In the genomic region with DNA sequence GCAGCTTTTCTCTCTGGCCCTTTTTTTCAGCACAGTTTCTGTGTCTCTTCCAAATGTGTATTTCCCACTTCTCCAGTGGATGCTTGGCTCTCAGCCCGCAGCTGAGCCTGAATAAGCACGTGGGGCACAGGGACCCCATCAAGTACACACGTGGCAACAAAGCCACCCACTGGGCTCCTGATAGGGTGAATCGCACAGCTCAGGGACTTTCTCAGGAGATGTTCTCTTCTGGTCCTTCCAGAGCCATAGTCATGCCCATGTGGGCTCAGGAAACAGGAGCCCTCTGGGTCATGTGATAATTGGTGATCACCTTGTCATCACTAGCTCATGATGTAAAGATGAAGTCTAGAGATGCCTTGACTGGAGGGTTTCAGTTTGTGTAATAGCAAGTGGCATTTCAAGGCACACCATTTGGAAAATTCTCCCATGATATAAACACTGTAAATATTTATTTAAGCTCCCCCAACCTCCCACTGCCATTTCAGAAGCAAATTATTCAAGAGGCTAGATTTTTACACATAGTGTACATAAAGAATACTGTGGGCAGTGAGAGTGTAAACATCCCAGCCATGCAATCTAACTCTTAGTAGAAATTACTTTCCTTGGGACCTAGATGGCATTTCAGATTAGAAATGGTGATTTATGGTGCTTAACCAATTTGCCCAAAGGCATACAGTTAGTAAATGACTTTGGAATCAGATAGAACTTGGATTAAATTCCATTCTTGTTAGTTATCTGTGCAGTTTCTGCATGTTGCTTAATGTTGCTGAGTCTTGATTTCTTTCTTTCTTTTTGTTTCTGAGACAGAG, we compare ENCODE assay signal across 11 cellular contexts.
DNase-seq lines count a peak whose midpoint lies in the region; ATAC-seq and TF ChIP-seq lines count a peak whose summit lies in the region.
"Had no signal": no experiment of that assay in that cellular context is flagged by ENCODE, and none has a peak within 500 bp of the region (broad histone marks: within the 10 kb centered on the region; RNA-seq: fewer than 3 reads in every experiment).

No MANE protein-coding gene starts in this region.

- peak overlapping the region; percentile 62 for H3K4me3 Mint-ChIP-seq in HFFc6
- H3K4me3 Mint-ChIP-seq: activated T-helper 17 cell treated with anti-CD3 and anti-CD28 coated beads, Interleukin-2, amount 50 U/mL, for 72 hours; CD14-positive monocyte had no signal

- 0 out of 2 replicates have a peak, but pooled peaks cover 2% of the 10 kb centered on the region for H3K27me3 Mint-ChIP-seq in HFFc6 (ENCODE audit: insufficient read depth)
- H3K27me3 Mint-ChIP-seq: activated T-helper 17 cell treated with anti-CD3 and anti-CD28 coated beads, Interleukin-2, amount 50 U/mL, for 72 hours had no signal

- no peaks in the 10 kb centered on the region for H3K9me3 Mint-ChIP-seq in HFFc6
- H3K9me3 Mint-ChIP-seq: activated T-helper 17 cell treated with anti-CD3 and anti-CD28 coated beads, Interleukin-2, amount 50 U/mL, for 72 hours had no signal

- H3K27me3 ChIP-seq in AG04450 (ENCODE audit: control insufficient read depth, insufficient read depth, low read length), result no peaks in the 10 kb centered on the region
- H3K27me3 ChIP-seq in Peyer's patch, result no peaks in the 10 kb centered on the region
- H3K27me3 ChIP-seq: suprapubic skin had no signal

- CTCF ChIA-PET in AG04450 (lab: Charles Lee), result interaction anchor here (1.0 to 1.6 kb wide), 4 partner anchors 120 to 488 kb away, joined by 3 to 10 read pairs (median 3); no protein-coding TSS in a partner anchor

- H3K4me1 ChIP-seq in Peyer's patch, result no peaks in the 10 kb centered on the region

- intact Hi-C loops in Right ventricle myocardium inferior (cut with DNase I), result no loop called here

- H3K4me3 ChIP-seq in AG04450 (ENCODE audit: low read depth, low read length) (no peak overlapping the region), Peyer's patch (no peak overlapping the region)
- H3K4me3 ChIP-seq: suprapubic skin had no signal

- TF ChIP-seq POLR2A in Peyer's patch (IDR thresholded peaks at IDR 0.05), result no peak

- no peak for ATAC-seq in GM19351 (IDR thresholded peaks at IDR 0.05; ENCODE audit: unreplicated experiment)
- no peak for ATAC-seq in Right ventricle myocardium inferior
- no peak for ATAC-seq in HG03442 (IDR thresholded peaks at IDR 0.05; ENCODE audit: unreplicated experiment)
- ATAC-seq: activated T-helper 17 cell treated with anti-CD3 and anti-CD28 coated beads, Interleukin-2, amount 50 U/mL, for 72 hours had no signal

- peaks cover 73% of the 10 kb centered on the region for H3K4me1 Mint-ChIP-seq in HFFc6 (ENCODE audit: low read depth)
- H3K4me1 Mint-ChIP-seq: activated T-helper 17 cell treated with anti-CD3 and anti-CD28 coated beads, Interleukin-2, amount 50 U/mL, for 72 hours; CD14-positive monocyte had no signal

- H3K9me3 ChIP-seq in AG04450 (ENCODE audit: control insufficient read depth, insufficient read depth, low read length) (no peaks in the 10 kb centered on the region), Peyer's patch (no peaks in the 10 kb centered on the region)
- H3K9me3 ChIP-seq: suprapubic skin had no signal

- H3K27ac ChIP-seq in AG04450 (ENCODE audit: low read depth, low read length) (peak overlapping the region; percentile 89), Peyer's patch (no peak overlapping the region)
- H3K27ac ChIP-seq: suprapubic skin had no signal

- POLR2A ChIA-PET in AG04450 (lab: Yijun Ruan, JAX), result interaction anchor here (0.6 to 1.3 kb wide), 3 partner anchors 120 to 270 kb away, joined by 3 read pairs; no protein-coding TSS in a partner anchor

- no peaks in the 10 kb centered on the region for H3K36me3 ChIP-seq in Peyer's patch
- H3K36me3 ChIP-seq: suprapubic skin had no signal

- H3K36me3 Mint-ChIP-seq in HFFc6 (ENCODE audit: low read depth), result no peaks in the 10 kb centered on the region
- H3K36me3 Mint-ChIP-seq: CD14-positive monocyte had no signal

- TF ChIP-seq CTCF in AG04450 (IDR thresholded peaks at IDR 0.05; ENCODE audit: low read depth, low read length), result no peak
- no peak for TF ChIP-seq CTCF in HFFc6 (IDR thresholded peaks at IDR 0.05)
- no peak for TF ChIP-seq CTCF in Peyer's patch (IDR thresholded peaks at IDR 0.05)

- peak overlapping the region; percentile 96 for H3K27ac Mint-ChIP-seq in HFFc6
- H3K27ac Mint-ChIP-seq: activated T-helper 17 cell treated with anti-CD3 and anti-CD28 coated beads, Interleukin-2, amount 50 U/mL, for 72 hours had no signal

- peak; percentile 68 for DNase-seq in AG04450 (ENCODE audit: low read depth, low spot score)
- peak; percentile 98 for DNase-seq in HFFc6
- peak; percentile 66 for DNase-seq in astrocyte of the hippocampus (ENCODE audit: low read depth, low spot score)
- DNase-seq in left kidney (ENCODE audit: low read depth, low spot score), result peak; percentile 76
- DNase-seq in Right ventricle myocardium inferior (ENCODE audit: missing footprints), result no peak
- DNase-seq in Peyer's patch, result no peak

Comparison
In these comparisons a context has a peak if more than half of its experiments do, and no peak if none do; other contexts are left out.
1. DNase-seq: peak in AG04450 (single experiment), HFFc6 (single experiment), astrocyte of the hippocampus (single experiment) and left kidney (single experiment); none in Right ventricle myocardium inferior (single experiment) and Peyer's patch (0 of 3).